Comparison of ENCODE assay signal across 1 cellular context in the genomic region with DNA sequence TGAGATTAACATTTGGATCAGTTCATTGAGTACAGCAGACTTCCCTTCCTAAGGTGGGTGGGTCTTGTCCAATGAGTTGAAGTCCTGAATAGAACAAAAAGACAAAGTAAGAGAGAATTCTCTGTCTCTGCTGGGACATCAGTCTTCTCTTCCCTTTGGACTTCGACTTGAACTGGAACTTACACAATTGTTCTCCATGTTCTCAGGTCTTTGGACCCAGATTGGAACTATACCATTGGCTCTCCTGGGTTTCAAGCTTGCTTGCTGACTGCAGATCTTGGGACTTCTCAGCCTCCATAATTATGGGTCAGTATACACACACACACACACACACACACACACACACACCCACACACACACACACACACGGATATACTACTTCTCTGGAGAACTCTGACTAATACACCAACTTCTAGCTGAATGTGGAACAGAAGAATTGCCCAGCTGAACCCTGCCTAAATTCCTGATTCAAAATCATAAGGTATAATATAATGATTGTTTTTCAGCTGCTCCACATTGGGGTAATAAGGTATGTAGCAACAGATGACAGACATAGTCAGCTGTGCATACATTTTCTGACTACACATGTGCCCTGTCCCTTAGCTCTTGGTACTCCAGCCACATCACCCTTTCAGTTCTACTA.
TF ChIP-seq lines count a peak whose summit lies in the region.

No MANE protein-coding gene starts in this region.

TF ChIP-seq in HCT116, 20 proteins besides CTCF, POLR2A, EP300 and RAD21:
- TF ChIP-seq SRF (IDR thresholded peaks at IDR 0.05; ENCODE audit: low read depth) (no peak), POLR2AphosphoS5 (IDR thresholded peaks at IDR 0.05; ENCODE audit: low read depth, low read length) (no peak), SIN3A (IDR thresholded peaks at IDR 0.05; ENCODE audit: low read depth) (no peak), SP1 (IDR thresholded peaks at IDR 0.05; ENCODE audit: low read depth) (no peak), EGR1 (IDR thresholded peaks at IDR 0.05; ENCODE audit: low read depth) (no peak), ELF1 (IDR thresholded peaks at IDR 0.05; ENCODE audit: borderline replicate concordance, low read depth) (no peak), JUND (IDR thresholded peaks at IDR 0.05) (no peak), CEBPB (IDR thresholded peaks at IDR 0.05; ENCODE audit: low read depth) (no peak), TCF7L2 (IDR thresholded peaks at IDR 0.05; ENCODE audit: borderline replicate concordance, extremely low read depth, insufficient read depth, insufficient read length) (no peak), EZH2phosphoT487 (IDR thresholded peaks at IDR 0.05; ENCODE audit: borderline replicate concordance) (no peak), ZNF274 (IDR thresholded peaks at IDR 0.05; ENCODE audit: low read depth, low read length) (no peak), FOSL1 (IDR thresholded peaks at IDR 0.05; ENCODE audit: low read depth) (no peak), CBX3 (IDR thresholded peaks at IDR 0.05; ENCODE audit: low read depth) (no peak), YY1 (IDR thresholded peaks at IDR 0.05; ENCODE audit: extremely low read depth, insufficient replicate concordance, low read depth, low read length) (no peak), EZH2 (IDR thresholded peaks at IDR 0.05) (no peak), ZFX (IDR thresholded peaks at IDR 0.05) (no peak)
- TF ChIP-seq, protein P1, sequence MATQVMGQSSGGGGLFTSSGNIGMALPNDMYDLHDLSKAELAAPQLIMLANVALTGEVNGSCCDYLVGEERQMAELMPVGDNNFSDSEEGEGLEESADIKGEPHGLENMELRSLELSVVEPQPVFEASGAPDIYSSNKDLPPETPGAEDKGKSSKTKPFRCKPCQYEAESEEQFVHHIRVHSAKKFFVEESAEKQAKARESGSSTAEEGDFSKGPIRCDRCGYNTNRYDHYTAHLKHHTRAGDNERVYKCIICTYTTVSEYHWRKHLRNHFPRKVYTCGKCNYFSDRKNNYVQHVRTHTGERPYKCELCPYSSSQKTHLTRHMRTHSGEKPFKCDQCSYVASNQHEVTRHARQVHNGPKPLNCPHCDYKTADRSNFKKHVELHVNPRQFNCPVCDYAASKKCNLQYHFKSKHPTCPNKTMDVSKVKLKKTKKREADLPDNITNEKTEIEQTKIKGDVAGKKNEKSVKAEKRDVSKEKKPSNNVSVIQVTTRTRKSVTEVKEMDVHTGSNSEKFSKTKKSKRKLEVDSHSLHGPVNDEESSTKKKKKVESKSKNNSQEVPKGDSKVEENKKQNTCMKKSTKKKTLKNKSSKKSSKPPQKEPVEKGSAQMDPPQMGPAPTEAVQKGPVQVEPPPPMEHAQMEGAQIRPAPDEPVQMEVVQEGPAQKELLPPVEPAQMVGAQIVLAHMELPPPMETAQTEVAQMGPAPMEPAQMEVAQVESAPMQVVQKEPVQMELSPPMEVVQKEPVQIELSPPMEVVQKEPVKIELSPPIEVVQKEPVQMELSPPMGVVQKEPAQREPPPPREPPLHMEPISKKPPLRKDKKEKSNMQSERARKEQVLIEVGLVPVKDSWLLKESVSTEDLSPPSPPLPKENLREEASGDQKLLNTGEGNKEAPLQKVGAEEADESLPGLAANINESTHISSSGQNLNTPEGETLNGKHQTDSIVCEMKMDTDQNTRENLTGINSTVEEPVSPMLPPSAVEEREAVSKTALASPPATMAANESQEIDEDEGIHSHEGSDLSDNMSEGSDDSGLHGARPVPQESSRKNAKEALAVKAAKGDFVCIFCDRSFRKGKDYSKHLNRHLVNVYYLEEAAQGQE (IDR thresholded peaks at IDR 0.05; ENCODE audit: low read depth) = no peak
- TF ChIP-seq, protein P2, sequence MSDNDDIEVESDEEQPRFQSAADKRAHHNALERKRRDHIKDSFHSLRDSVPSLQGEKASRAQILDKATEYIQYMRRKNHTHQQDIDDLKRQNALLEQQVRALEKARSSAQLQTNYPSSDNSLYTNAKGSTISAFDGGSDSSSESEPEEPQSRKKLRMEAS (IDR thresholded peaks at IDR 0.05) = no peak
- TF ChIP-seq, protein P3, sequence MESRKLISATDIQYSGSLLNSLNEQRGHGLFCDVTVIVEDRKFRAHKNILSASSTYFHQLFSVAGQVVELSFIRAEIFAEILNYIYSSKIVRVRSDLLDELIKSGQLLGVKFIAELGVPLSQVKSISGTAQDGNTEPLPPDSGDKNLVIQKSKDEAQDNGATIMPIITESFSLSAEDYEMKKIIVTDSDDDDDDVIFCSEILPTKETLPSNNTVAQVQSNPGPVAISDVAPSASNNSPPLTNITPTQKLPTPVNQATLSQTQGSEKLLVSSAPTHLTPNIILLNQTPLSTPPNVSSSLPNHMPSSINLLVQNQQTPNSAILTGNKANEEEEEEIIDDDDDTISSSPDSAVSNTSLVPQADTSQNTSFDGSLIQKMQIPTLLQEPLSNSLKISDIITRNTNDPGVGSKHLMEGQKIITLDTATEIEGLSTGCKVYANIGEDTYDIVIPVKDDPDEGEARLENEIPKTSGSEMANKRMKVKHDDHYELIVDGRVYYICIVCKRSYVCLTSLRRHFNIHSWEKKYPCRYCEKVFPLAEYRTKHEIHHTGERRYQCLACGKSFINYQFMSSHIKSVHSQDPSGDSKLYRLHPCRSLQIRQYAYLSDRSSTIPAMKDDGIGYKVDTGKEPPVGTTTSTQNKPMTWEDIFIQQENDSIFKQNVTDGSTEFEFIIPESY (IDR thresholded peaks at IDR 0.05; ENCODE audit: extremely low read depth, insufficient replicate concordance, low read length) = no peak
- TF ChIP-seq, protein P4, sequence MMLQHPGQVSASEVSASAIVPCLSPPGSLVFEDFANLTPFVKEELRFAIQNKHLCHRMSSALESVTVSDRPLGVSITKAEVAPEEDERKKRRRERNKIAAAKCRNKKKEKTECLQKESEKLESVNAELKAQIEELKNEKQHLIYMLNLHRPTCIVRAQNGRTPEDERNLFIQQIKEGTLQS (IDR thresholded peaks at IDR 0.05) = no peak
